ENCODE assay signal across 30 cellular contexts in the genomic region with DNA sequence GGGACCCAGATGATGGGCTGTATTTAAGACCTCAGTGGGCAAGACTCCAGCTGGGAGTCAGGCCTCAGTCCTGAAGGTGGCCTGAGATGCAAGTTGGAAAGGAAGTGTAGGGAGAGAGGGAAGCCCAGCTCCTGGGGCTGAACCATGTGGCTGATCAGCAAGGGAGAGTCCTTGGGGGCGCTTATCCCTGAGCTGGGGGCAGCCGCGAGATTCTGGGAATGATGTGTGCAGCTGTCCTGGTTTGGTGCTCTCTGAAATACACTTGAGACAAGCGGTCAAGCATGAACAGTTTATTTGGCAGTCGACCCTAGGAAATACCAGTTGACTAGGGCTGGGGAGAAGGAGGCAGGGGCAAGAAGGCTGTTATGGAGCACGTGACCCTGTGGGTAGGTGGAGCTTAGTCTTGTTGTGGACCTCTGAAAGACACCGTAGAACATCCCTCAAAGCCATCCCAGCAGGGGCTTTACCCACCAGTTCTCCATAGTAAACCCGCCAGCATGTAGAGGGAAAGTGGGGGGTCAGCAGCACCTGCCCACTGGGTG. TPM values are rescaled to one million over a fixed set of nuclear protein-coding genes. Genes with fewer than 3 reads are reported as not detected.
"Had no signal": no experiment of that assay in that cellular context is flagged by ENCODE, and none has a peak within 500 bp of the region (broad histone marks: within the 10 kb centered on the region; RNA-seq: fewer than 3 reads in every experiment).

No MANE protein-coding gene starts in this region.

- H3K4me3 ChIP-seq: ascending aorta, body of pancreas, SK-N-MC had no signal

- H3K9me3 ChIP-seq: ascending aorta, body of pancreas had no signal

- ATAC-seq: activated naive CD4-positive, alpha-beta T cell treated with anti-CD3 and anti-CD28 coated beads, Interleukin-2, amount 50 U/mL, for 72 hours; activated naive CD8-positive, alpha-beta T cell treated with anti-CD3 and anti-CD28 coated beads, Interleukin-2, amount 50 U/mL, for 24 hours; body of pancreas; Panc1; Right ventricle myocardium inferior; T-cell had no signal

- FAIRE-seq: TTC549 had no signal

- H3K27me3 ChIP-seq: ascending aorta, body of pancreas had no signal

- H3K4me1 ChIP-seq: ascending aorta, body of pancreas had no signal

- H3K27ac ChIP-seq: ascending aorta, body of pancreas, SK-N-MC had no signal

- H3K36me3 ChIP-seq: ascending aorta had no signal

- DNase-seq: activated B cell treated with CpG ODN at 0.5 μM for 24 hours; activated CD4-positive, alpha-beta memory T cell treated with anti-CD3 and anti-CD28 coated beads for 36 hours; activated CD4-positive, alpha-beta T cell treated with anti-CD3 and anti-CD28 coated beads for 1 hour; activated CD4-positive, alpha-beta T cell treated with anti-CD3 and anti-CD28 coated beads, Interleukin-2, amount 10 ng/mL, durations not matched to agents 7 days and 5 days; activated effector memory CD4-positive, alpha-beta T cell treated with Interleukin-2 at 50 U/mL for 16 hours; activated naive CD4-positive, alpha-beta T cell; activated naive CD8-positive, alpha-beta T cell treated with anti-CD3 and anti-CD28 coated beads, Interleukin-2, amount 50 U/mL, for 24 hours; activated T-cell treated with anti-CD3 and anti-CD28 coated beads, Interleukin-2, amount 50 U/mL, for 24 hours; amniotic stem cell; body of pancreas; Karpas-422; NCI-H1105 treated with DMSO at 0.1 percent for 48 hours; NCI-H1436 treated with DMSO at 0.1 percent for 48 hours; NCI-H187; NCI-H2081; NCI-H510A treated with DMSO at 0.1 percent for 48 hours; NCI-H69; NK-92 treated with Interleukin-12 subunit alpha and Interleukin-12 subunit beta, amount 100 ng/mL, for 24 hours; OCI-M1; RPMI8226; T-cell; T-helper 2 cell; T1000 had no signal

RNA-seq across cellular contexts. Expression of gene SLC6A11, which starts 41.8 kb away (rescaled TPM):
- total RNA-seq: activated B cell treated with CpG ODN at 0.5 μM for 24 hours; activated CD4-positive, alpha-beta memory T cell treated with anti-CD3 and anti-CD28 coated beads for 36 hours; activated CD4-positive, alpha-beta T cell treated with anti-CD3 and anti-CD28 coated beads, Interleukin-2, amount 10 ng/mL, durations not matched to agents 7 days and 5 days; activated naive CD4-positive, alpha-beta T cell treated with anti-CD3 and anti-CD28 coated beads, Interleukin-2, amount 50 U/mL, for 72 hours; activated T-helper 1 cell treated with anti-CD3 and anti-CD28 coated beads, Interleukin-12 subunit alpha, Interleukin-12 subunit beta, Interleukin-2, Interleukin-4 antibody, amounts not matched to agents 30 ng/mL and 10 ng/mL and 1 ng/mL, durations not matched to agents 14 hours and 24 hours and 36 hours; ascending aorta; Right ventricle myocardium inferior; T-cell had no signal
